13 cellular contexts compared by ENCODE assay signal in genomic region chr1:223022641-223023473, GRCh38.
A peak's percentile ranks its signal among the peaks of the same experiment; 100 is the strongest.
DNase-seq lines count a peak whose midpoint lies in the region; ATAC-seq, FAIRE-seq and TF ChIP-seq lines count a peak whose summit lies in the region.
"Had no signal": no experiment of that assay in that cellular context is flagged by ENCODE, and none has a peak within 500 bp of the region (broad histone marks: within the 10 kb centered on the region; RNA-seq: fewer than 3 reads in every experiment).

No MANE protein-coding gene starts in this region.

- no peaks in the 10 kb centered on the region for H3K36me3 ChIP-seq in esophagus muscularis mucosa
- H3K36me3 ChIP-seq in neural cell (ENCODE audit: insufficient read depth, low read length): no peaks in the 10 kb centered on the region
- no peaks in the 10 kb centered on the region for H3K36me3 ChIP-seq in kidney (ENCODE audit: control insufficient read depth in 1 of 2, insufficient read depth in 2 of 2, low read length in 2 of 2)
- no peaks in the 10 kb centered on the region for H3K36me3 ChIP-seq in body of pancreas (replicated peaks in 1 of 2; ENCODE audit: insufficient read depth in 1 of 2, low read depth in 2 of 2)

- H3K4me3 ChIP-seq in esophagus muscularis mucosa (no peak overlapping the region), neural cell (ENCODE audit: low read length) (no peak overlapping the region), kidney (ENCODE audit: low read length in 2 of 2) (no peak overlapping the region), body of pancreas (no peak overlapping the region)

- ATAC-seq in body of pancreas: no peak

- H3K27ac ChIP-seq in esophagus muscularis mucosa (replicated peaks in 1 of 4): peak overlapping the region in 3 of 4 donors; percentile 16 to 46 (median 20)
- H3K27ac ChIP-seq in neural cell (ENCODE audit: low read length): peak overlapping the region; percentile 53
- H3K27ac ChIP-seq in kidney (ENCODE audit: low read depth in 2 of 2, low read length in 2 of 2): no peak overlapping the region
- H3K27ac ChIP-seq in body of pancreas: no peak overlapping the region

- intact Hi-C loops in esophagus muscularis mucosa (cut with DNase I): no loop called here
- intact Hi-C loops in kidney (cut with DNase I): no loop called here
- intact Hi-C loops in body of pancreas (cut with DNase I): no loop called here

- no peaks in the 10 kb centered on the region for H4K20me1 ChIP-seq in neural cell (ENCODE audit: insufficient read depth)

- no peaks in the 10 kb centered on the region for H3K27me3 ChIP-seq in esophagus muscularis mucosa
- no peaks in the 10 kb centered on the region for H3K27me3 ChIP-seq in neural cell (ENCODE audit: insufficient read depth, low read depth, low read length)
- no peaks in the 10 kb centered on the region for H3K27me3 ChIP-seq in body of pancreas

- TF ChIP-seq POLR2A in esophagus muscularis mucosa (IDR thresholded peaks at IDR 0.05; ENCODE audit: low read depth) (no peak), body of pancreas (IDR thresholded peaks at IDR 0.05) (no peak)

- TF ChIP-seq EP300 in esophagus muscularis mucosa (IDR thresholded peaks at IDR 0.05): no peak
- TF ChIP-seq EP300 in neural cell (conservative IDR thresholded peaks at IDR 0.05; ENCODE audit: poor library complexity, severe bottlenecking): no peak

- peaks cover 3 to 19% (median 12%) of the 10 kb centered on the region in 4 donors for H3K4me1 ChIP-seq in esophagus muscularis mucosa
- H3K4me1 ChIP-seq in kidney (ENCODE audit: control insufficient read depth in 1 of 2, insufficient read depth in 1 of 2, low read depth in 1 of 2, low read length in 2 of 2): no peaks in the 10 kb centered on the region
- no peaks in the 10 kb centered on the region for H3K4me1 ChIP-seq in body of pancreas

- TF ChIP-seq CTCF in esophagus muscularis mucosa (IDR thresholded peaks at IDR 0.05): no peak
- no peak for TF ChIP-seq CTCF in neural cell (IDR thresholded peaks at IDR 0.05; ENCODE audit: poor library complexity, severe bottlenecking)
- TF ChIP-seq CTCF in kidney (IDR thresholded peaks at IDR 0.05; ENCODE audit: borderline replicate concordance, extremely low read depth, insufficient read depth): no peak
- no peak for TF ChIP-seq CTCF in body of pancreas (IDR thresholded peaks at IDR 0.05)

- H2AFZ ChIP-seq in neural cell (ENCODE audit: low read depth, low read length): no peak overlapping the region

- DNase-seq in D341Med (ENCODE audit: low spot score) (peak; percentile 84), NCI-H2171 treated with DMSO at 0.1 percent for 48 hours (lab: John Stamatoyannopoulos, UW) (peak; percentile 92), esophagus muscularis mucosa (ENCODE audit: extremely low spot score) (no peak), kidney (no peak), SHP77 treated with DMSO at 0.1 percent for 48 hours (lab: John Stamatoyannopoulos, UW) (no peak), body of pancreas (no peak)
- no peak for DNase-seq in stimulated activated naive CD4-positive, alpha-beta T cell (lab: John Stamatoyannopoulos, UW)
- DNase-seq: activated effector memory CD4-positive, alpha-beta T cell treated with Interleukin-2 at 50 U/mL for 16 hours; C1 segment of cervical spinal cord; cortex of kidney; head of caudate nucleus had no signal

- H3K4me2 ChIP-seq in neural cell (ENCODE audit: low read length): no peak overlapping the region

- no peaks in the 10 kb centered on the region for H3K9me2 ChIP-seq in neural cell (ENCODE audit: insufficient read depth, low read length)

- H3K9me3 ChIP-seq in esophagus muscularis mucosa (no peaks in the 10 kb centered on the region), neural cell (ENCODE audit: low read length) (no peaks in the 10 kb centered on the region), kidney (ENCODE audit: control insufficient read depth in 1 of 2, low read length in 2 of 2) (peaks cover 0 to 3% of the 10 kb centered on the region in 2 donors), body of pancreas (no peaks in the 10 kb centered on the region)

- H3K9ac ChIP-seq in neural cell (ENCODE audit: low read length) (peak overlapping the region; percentile 46), kidney (ENCODE audit: low read length in 2 of 2) (no peak overlapping the region)

- 76% methylated on average over 7 of the region's 7 CpGs for WGBS in esophagus muscularis mucosa
- 71 to 76% methylated on average over 4 to 7 of the region's 7 CpGs for WGBS in body of pancreas, 2 donors

- no peaks in the 10 kb centered on the region for H3K79me2 ChIP-seq in neural cell (replicated peaks; ENCODE audit: insufficient read depth, low read length)

- no peaks in the 10 kb centered on the region for H3F3A ChIP-seq in neural cell (ENCODE audit: insufficient read depth, low read length, poor library complexity, severe bottlenecking)

- no peak for TF ChIP-seq RAD21 in neural cell (conservative IDR thresholded peaks at IDR 0.05)

- FAIRE-seq in kidney (lab: Jason Lieb, UNC): no peak
- FAIRE-seq: GM12891 had no signal

TF ChIP-seq in neural cell, 6 proteins besides CTCF, POLR2A, EP300 and RAD21:
- TF ChIP-seq REST (IDR thresholded peaks at IDR 0.05; ENCODE audit: borderline replicate concordance) (peak; percentile 22), MXI1 (conservative IDR thresholded peaks at IDR 0.05; ENCODE audit: poor library complexity, severe bottlenecking) (no peak), POLR2AphosphoS5 (IDR thresholded peaks at IDR 0.05) (peak; percentile 36), TAF1 (IDR thresholded peaks at IDR 0.05; ENCODE audit: low read depth) (no peak), EZH2 (IDR thresholded peaks at IDR 0.05; ENCODE audit: borderline replicate concordance, insufficient read depth, low read length, poor library complexity, severe bottlenecking) (no peak), SMC3 (conservative IDR thresholded peaks at IDR 0.05; ENCODE audit: poor library complexity) (no peak)

Comparison
In these comparisons a context has a peak if more than half of its experiments do, and no peak if none do; other contexts are left out.
1. DNase-seq: peak in D341Med (single experiment) and NCI-H2171 treated with DMSO at 0.1 percent for 48 hours (single experiment); none in esophagus muscularis mucosa (single experiment), kidney (single experiment), stimulated activated naive CD4-positive, alpha-beta T cell (0 of 6), SHP77 treated with DMSO at 0.1 percent for 48 hours (single experiment) and body of pancreas (0 of 4).
2. H3K27ac ChIP-seq: peak in esophagus muscularis mucosa (3 of 4) and neural cell (single experiment); none in kidney (0 of 2) and body of pancreas (0 of 4).